15 cellular contexts compared by ENCODE assay signal in the genomic region with DNA sequence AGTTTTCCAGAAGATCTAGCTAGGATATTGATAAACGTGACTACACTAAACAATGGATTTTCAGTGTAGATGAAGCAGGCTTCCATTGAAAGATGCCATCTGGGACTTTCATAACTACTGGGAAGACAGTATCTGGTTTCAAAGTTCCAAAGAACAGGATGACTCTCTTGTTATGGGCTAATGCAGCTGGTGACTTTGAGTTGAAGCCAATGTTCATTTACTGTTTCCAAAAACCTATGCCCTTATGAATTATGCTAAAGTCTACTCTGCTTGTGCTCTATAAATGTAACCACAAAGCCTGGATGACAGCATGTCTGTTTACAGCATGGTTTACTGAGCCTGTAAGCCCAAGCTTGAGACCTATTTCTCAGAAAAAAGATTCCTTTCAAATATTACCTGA.
"Had no signal": no experiment of that assay in that cellular context is flagged by ENCODE, and none has a peak within 500 bp of the region (broad histone marks: within the 10 kb centered on the region; RNA-seq: fewer than 3 reads in every experiment).

No MANE protein-coding gene starts in this region.

- H3K36me3 Mint-ChIP-seq: naive thymus-derived CD8-positive, alpha-beta T cell; type B pancreatic cell had no signal

- H3K36me3 ChIP-seq: right atrium auricular region, sigmoid colon had no signal

- H3K9me3 ChIP-seq: neutrophil, right atrium auricular region, sigmoid colon had no signal

- H3K27ac ChIP-seq: coronary artery, neutrophil, right atrium auricular region, sigmoid colon had no signal

- H3K4me3 ChIP-seq: coronary artery, right atrium auricular region, sigmoid colon, smooth muscle cell had no signal

- H3K9me3 Mint-ChIP-seq: naive thymus-derived CD8-positive, alpha-beta T cell; type B pancreatic cell had no signal

- H3K4me3 Mint-ChIP-seq: naive thymus-derived CD8-positive, alpha-beta T cell; type B pancreatic cell had no signal

- ATAC-seq: left lobe of liver; naive thymus-derived CD8-positive, alpha-beta T cell had no signal

- H3K27ac Mint-ChIP-seq: naive thymus-derived CD8-positive, alpha-beta T cell; type B pancreatic cell had no signal

- H3K27me3 Mint-ChIP-seq: naive thymus-derived CD8-positive, alpha-beta T cell; type B pancreatic cell had no signal

- H3K4me1 ChIP-seq: right atrium auricular region had no signal

- DNase-seq: effector CD8-positive, alpha-beta T cell; glutamatergic neuron; islet precursor cell; mammary epithelial cell; naive thymus-derived CD8-positive, alpha-beta T cell; posterior cingulate gyrus; sigmoid colon; stimulated activated CD4-positive, alpha-beta T cell treated with anti-CD3 and anti-CD28 coated beads, Interleukin-2, amount 100 ng/mL, for 48 hours; stimulated activated naive CD4-positive, alpha-beta T cell treated with Interleukin-2 at 50 U/mL for 16 hours had no signal

- H3K4me2 ChIP-seq: smooth muscle cell had no signal

- H3K27me3 ChIP-seq: neutrophil, right atrium auricular region, sigmoid colon had no signal

- H3K4me1 Mint-ChIP-seq: naive thymus-derived CD8-positive, alpha-beta T cell had no signal
